8 cellular contexts compared by ENCODE assay signal in the genomic region with DNA sequence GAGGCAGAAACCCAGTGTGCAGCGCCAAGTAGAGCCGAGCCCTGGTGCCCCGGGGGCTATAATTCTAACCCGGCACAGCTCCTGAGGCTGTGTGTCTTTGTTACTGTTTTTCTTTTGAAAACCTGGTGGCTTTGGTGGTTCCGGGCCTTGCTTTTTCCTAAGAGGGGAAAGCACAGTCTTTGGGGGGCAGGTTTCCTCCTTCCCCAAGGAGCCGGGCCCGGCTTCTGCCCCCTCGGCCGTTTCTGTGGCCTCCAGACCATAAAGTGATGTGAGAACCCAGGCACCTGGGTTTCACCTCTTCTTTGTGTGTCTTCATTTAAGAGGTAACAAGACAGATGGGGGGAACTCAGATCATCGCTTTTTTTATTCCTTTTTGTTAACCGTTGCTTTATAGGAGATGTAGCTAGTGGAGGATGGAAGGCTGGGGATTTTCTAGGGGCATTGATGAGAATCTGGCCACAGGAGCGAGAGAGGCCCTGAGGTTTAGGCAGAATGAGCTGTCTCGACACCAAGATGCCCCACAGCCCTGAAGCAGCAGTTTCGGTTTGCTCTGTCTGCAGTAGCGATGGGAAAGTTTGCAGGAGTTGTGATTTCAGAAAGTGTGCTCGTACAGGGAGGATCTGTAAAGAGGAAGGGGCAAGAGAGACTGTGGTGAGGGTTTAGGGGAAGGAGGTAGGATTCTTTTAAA.
DNase-seq lines count a peak whose midpoint lies in the region; ATAC-seq, FAIRE-seq and TF ChIP-seq lines count a peak whose summit lies in the region.

No MANE protein-coding gene starts in this region.

- H3K27me3 ChIP-seq in gastroesophageal sphincter (no peaks in the 10 kb centered on the region), pancreas (no peaks in the 10 kb centered on the region)

- H3K36me3 Mint-ChIP-seq in activated CD4-positive, alpha-beta T cell treated with anti-CD3 and anti-CD28 coated beads, Interleukin-2, amount 10 ng/mL, durations not matched to agents 7 days and 5 days (ENCODE audit: low read depth), result no peaks in the 10 kb centered on the region
- H3K36me3 Mint-ChIP-seq in mesothelial cell of epicardium, result peaks cover 31% of the 10 kb centered on the region

- peak overlapping the region; percentile 82 for H3K27ac Mint-ChIP-seq in activated CD4-positive, alpha-beta T cell treated with anti-CD3 and anti-CD28 coated beads, Interleukin-2, amount 10 ng/mL, durations not matched to agents 7 days and 5 days
- peak overlapping the region in 1 of 2 donors; percentile 16 for H3K27ac Mint-ChIP-seq in stimulated activated naive CD8-positive, alpha-beta T cell treated with anti-CD3 and anti-CD28 coated beads, Interleukin-15, amount 100 ng/mL, for 72 hours
- H3K27ac Mint-ChIP-seq in mesothelial cell of epicardium, result no peak overlapping the region

- H3K36me3 ChIP-seq in gastroesophageal sphincter (peaks cover 0 to 44% of the 10 kb centered on the region in 2 donors), pancreas (no peaks in the 10 kb centered on the region)

- H3K4me3 ChIP-seq in gastroesophageal sphincter, result no peak overlapping the region
- H3K4me3 ChIP-seq in pancreas, result no peak overlapping the region

- POLR2A ChIA-PET in activated CD4-positive, alpha-beta T cell treated with anti-CD3 and anti-CD28 coated beads, Interleukin-2, amount 10 ng/mL, durations not matched to agents 7 days and 5 days (lab: Charles Lee), result no interaction called here

- CTCF ChIA-PET in activated CD4-positive, alpha-beta T cell treated with anti-CD3 and anti-CD28 coated beads, Interleukin-2, amount 10 ng/mL, durations not matched to agents 7 days and 5 days (lab: Charles Lee), result interaction anchor here (1.1 kb wide), 1 partner anchor 23 kb away, joined by 3 read pairs; no protein-coding TSS in a partner anchor

- intact Hi-C loops in pancreas (cut with DNase I), result no loop called here

- no peak for FAIRE-seq in pancreas (lab: Jason Lieb, UNC)

- no peak overlapping the region for H3K27ac ChIP-seq in gastroesophageal sphincter
- no peak overlapping the region for H3K27ac ChIP-seq in pancreas

- H3K9me3 Mint-ChIP-seq in activated CD4-positive, alpha-beta T cell treated with anti-CD3 and anti-CD28 coated beads, Interleukin-2, amount 10 ng/mL, durations not matched to agents 7 days and 5 days, result no peaks in the 10 kb centered on the region
- no peaks in the 10 kb centered on the region for H3K9me3 Mint-ChIP-seq in stimulated activated naive CD8-positive, alpha-beta T cell treated with anti-CD3 and anti-CD28 coated beads, Interleukin-15, amount 100 ng/mL, for 72 hours
- H3K9me3 Mint-ChIP-seq in mesothelial cell of epicardium, result no peaks in the 10 kb centered on the region

- peaks cover 8% of the 10 kb centered on the region for H3K4me1 Mint-ChIP-seq in activated CD4-positive, alpha-beta T cell treated with anti-CD3 and anti-CD28 coated beads, Interleukin-2, amount 10 ng/mL, durations not matched to agents 7 days and 5 days
- no peaks in the 10 kb centered on the region for H3K4me1 Mint-ChIP-seq in stimulated activated naive CD8-positive, alpha-beta T cell treated with anti-CD3 and anti-CD28 coated beads, Interleukin-15, amount 100 ng/mL, for 72 hours
- no peaks in the 10 kb centered on the region for H3K4me1 Mint-ChIP-seq in mesothelial cell of epicardium

- no peak for TF ChIP-seq EP300 in gastroesophageal sphincter (IDR thresholded peaks at IDR 0.05)

- H3K27me3 Mint-ChIP-seq in activated CD4-positive, alpha-beta T cell treated with anti-CD3 and anti-CD28 coated beads, Interleukin-2, amount 10 ng/mL, durations not matched to agents 7 days and 5 days, result no peaks in the 10 kb centered on the region
- no peaks in the 10 kb centered on the region for H3K27me3 Mint-ChIP-seq in stimulated activated naive CD8-positive, alpha-beta T cell treated with anti-CD3 and anti-CD28 coated beads, Interleukin-15, amount 100 ng/mL, for 72 hours
- no peaks in the 10 kb centered on the region for H3K27me3 Mint-ChIP-seq in mesothelial cell of epicardium (ENCODE audit: low read depth)

- ATAC-seq in HG02943 (IDR thresholded peaks at IDR 0.05; ENCODE audit: low read depth, unreplicated experiment) (peak; percentile 75), gastroesophageal sphincter (no peak), pancreas (no peak)
- ATAC-seq in stimulated activated naive CD8-positive, alpha-beta T cell treated with anti-CD3 and anti-CD28 coated beads, Interleukin-15, amount 100 ng/mL, for 72 hours, result peak; percentile 84

- H3K4me1 ChIP-seq in gastroesophageal sphincter, result peaks cover 0 to 12% (median 0%) of the 10 kb centered on the region in 3 donors
- H3K4me1 ChIP-seq in pancreas, result no peaks in the 10 kb centered on the region

- no peaks in the 10 kb centered on the region for H3K9me3 ChIP-seq in gastroesophageal sphincter
- no peaks in the 10 kb centered on the region for H3K9me3 ChIP-seq in pancreas

- no peak for TF ChIP-seq POLR2A in gastroesophageal sphincter (IDR thresholded peaks at IDR 0.05)

- TF ChIP-seq CTCF in gastroesophageal sphincter (IDR thresholded peaks at IDR 0.05) (no peak), pancreas (IDR thresholded peaks at IDR 0.05) (no peak), mesothelial cell of epicardium (IDR thresholded peaks at IDR 0.05; ENCODE audit: unreplicated experiment) (no peak)

- peak overlapping the region; percentile 54 for H3K4me3 Mint-ChIP-seq in activated CD4-positive, alpha-beta T cell treated with anti-CD3 and anti-CD28 coated beads, Interleukin-2, amount 10 ng/mL, durations not matched to agents 7 days and 5 days
- peak overlapping the region in 1 of 2 donors; percentile 24 for H3K4me3 Mint-ChIP-seq in stimulated activated naive CD8-positive, alpha-beta T cell treated with anti-CD3 and anti-CD28 coated beads, Interleukin-15, amount 100 ng/mL, for 72 hours
- no peak overlapping the region for H3K4me3 Mint-ChIP-seq in mesothelial cell of epicardium

- DNase-seq in stimulated activated CD4-positive, alpha-beta T cell treated with anti-CD3 and anti-CD28 coated beads, Interleukin-2, amount 100 ng/mL, for 24 hours, result peak; percentile 8 to 21
- DNase-seq in stimulated activated CD4-positive, alpha-beta T cell treated with anti-CD3 and anti-CD28 coated beads, Interleukin-4, amount 100 ng/mL, for 1 hour, result no peak
- peak; percentile 17 for DNase-seq in activated CD4-positive, alpha-beta T cell treated with anti-CD3 and anti-CD28 coated beads, Interleukin-2, amount 10 ng/mL, durations not matched to agents 7 days and 5 days
- DNase-seq in stimulated activated naive CD8-positive, alpha-beta T cell treated with anti-CD3 and anti-CD28 coated beads, Interleukin-15, amount 100 ng/mL, for 72 hours, result peak in 1 of 2 donors; percentile 36
- DNase-seq in pancreas (no peak), mesothelial cell of epicardium (ENCODE audit: low spot score in 2 of 2, unreplicated experiment in 2 of 2) (no peak)

- WGBS in gastroesophageal sphincter (ENCODE audit: low coverage in 1 of 2), 2 donors, result 81 to 83% methylated on average over 7 to 12 of the region's 16 CpGs
- WGBS in pancreas, 2 donors, result 87 to 89% methylated on average over 16 of the region's 16 CpGs

Comparison
In these comparisons a context has a peak if more than half of its experiments do, and no peak if none do; other contexts are left out.
1. DNase-seq: peak in stimulated activated CD4-positive, alpha-beta T cell treated with anti-CD3 and anti-CD28 coated beads, Interleukin-2, amount 100 ng/mL, for 24 hours (2 of 2) and activated CD4-positive, alpha-beta T cell treated with anti-CD3 and anti-CD28 coated beads, Interleukin-2, amount 10 ng/mL, durations not matched to agents 7 days and 5 days (single experiment); none in stimulated activated CD4-positive, alpha-beta T cell treated with anti-CD3 and anti-CD28 coated beads, Interleukin-4, amount 100 ng/mL, for 1 hour (single experiment), pancreas (0 of 6) and mesothelial cell of epicardium (0 of 2).
2. ATAC-seq: peak in HG02943 (single experiment) and stimulated activated naive CD8-positive, alpha-beta T cell treated with anti-CD3 and anti-CD28 coated beads, Interleukin-15, amount 100 ng/mL, for 72 hours (single experiment); none in gastroesophageal sphincter (single experiment) and pancreas (0 of 4).